8 cellular contexts compared by ENCODE assay signal in the genomic region with DNA sequence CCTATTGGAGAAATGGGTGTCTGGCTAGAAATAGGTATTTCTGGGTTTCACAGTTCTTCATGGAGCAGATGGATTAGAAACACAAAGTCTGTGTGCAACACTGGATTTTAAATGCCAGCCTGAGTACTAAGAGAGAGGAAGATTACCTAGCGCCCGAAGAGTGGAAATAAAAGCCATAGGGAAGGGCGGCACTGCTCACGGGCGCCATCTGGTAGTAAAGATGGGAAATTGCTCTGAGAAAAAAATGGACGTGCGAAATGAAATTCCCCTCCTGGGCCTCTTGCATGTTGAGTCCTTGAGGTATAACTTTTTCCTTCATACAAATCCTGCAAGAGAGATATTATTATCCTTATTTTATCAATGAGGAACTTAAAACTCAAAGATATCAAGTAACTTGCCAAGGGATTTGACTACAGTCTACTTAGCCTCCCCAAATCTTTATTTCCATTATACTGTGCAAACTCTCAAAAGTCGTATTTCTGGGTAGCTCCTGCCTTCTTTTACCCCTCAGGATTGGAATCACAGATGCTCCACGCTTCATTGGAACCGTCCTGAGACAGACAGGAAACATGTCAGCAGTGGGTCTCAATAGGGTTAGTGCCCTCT.
A peak's percentile ranks its signal among the peaks of the same experiment; 100 is the strongest.
DNase-seq lines count a peak whose midpoint lies in the region; ATAC-seq, FAIRE-seq and TF ChIP-seq lines count a peak whose summit lies in the region.

No MANE protein-coding gene starts in this region.

- H3K4me3 ChIP-seq in ascending aorta (no peak overlapping the region), small intestine (ENCODE audit: low read depth in 1 of 2, low read length in 2 of 2) (no peak overlapping the region)

- peak; percentile 59 for FAIRE-seq in small intestine (lab: Jason Lieb, UNC)

- H3K27ac ChIP-seq in ascending aorta (no peak overlapping the region), small intestine (ENCODE audit: low read depth in 1 of 2, low read length in 1 of 2) (no peak overlapping the region)

- H3K36me3 ChIP-seq in ascending aorta (no peaks in the 10 kb centered on the region), small intestine (ENCODE audit: control insufficient read depth in 2 of 2, insufficient read depth in 2 of 2, low read length in 2 of 2) (no peaks in the 10 kb centered on the region)

- H3K9me3 ChIP-seq in ascending aorta (no peaks in the 10 kb centered on the region), small intestine (ENCODE audit: control insufficient read depth, low read depth) (no peaks in the 10 kb centered on the region)

- no peaks in the 10 kb centered on the region for H3K27me3 ChIP-seq in ascending aorta
- H3K27me3 ChIP-seq in small intestine (ENCODE audit: control insufficient read depth in 2 of 2, insufficient read depth in 2 of 2, low read length in 2 of 2): no peaks in the 10 kb centered on the region

- peak; percentile 69 to 92 (median 82) for TF ChIP-seq CTCF in ascending aorta (IDR thresholded peaks at IDR 0.05)

- no peaks in the 10 kb centered on the region for H3K4me1 ChIP-seq in ascending aorta
- no peaks in the 10 kb centered on the region for H3K4me1 ChIP-seq in small intestine (ENCODE audit: control insufficient read depth in 2 of 2, insufficient read depth in 1 of 2, low read depth in 1 of 2, low read length in 1 of 2)

- intact Hi-C loops in ascending aorta (cut with DNase I): loop anchor here (1.0 to 10.0 kb wide), 5 partner anchors 52 to 356 kb away; a partner anchor contains a TSS

- 16 to 19% (median 17%) methylated on average over 10 of the region's 10 CpGs for WGBS in small intestine, 3 donors

- ATAC-seq in GM21381 (IDR thresholded peaks at IDR 0.05; ENCODE audit: unreplicated experiment): peak; percentile 63
- no peak for ATAC-seq in activated CD4-positive, CD25-positive, alpha-beta regulatory T cell treated with anti-CD3 and anti-CD28 coated beads, Interleukin-2, amount 50 U/mL, for 24 hours

- DNase-seq in AML-193 (lab: John Stamatoyannopoulos, UW) (peak; percentile 25 to 54), NAMALWA (ENCODE audit: low spot score) (peak; percentile 63), SKM-1 (lab: John Stamatoyannopoulos, UW; ENCODE audit: unreplicated experiment) (peak; percentile 37), ascending aorta (ENCODE audit: low spot score in 2 of 2) (peak in 1 of 2 donors; percentile 66), hepatic stellate cell (ENCODE audit: low spot score) (peak; percentile 14), small intestine (peak; percentile 64)
